In genomic region chr12:132482771-132483170, GRCh38 we compare ENCODE assay signal across 2 cellular contexts.
TF ChIP-seq lines count a peak whose summit lies in the region.

No MANE protein-coding gene starts in this region.

TF ChIP-seq in HepG2, 621 proteins besides CTCF, POLR2A, EP300 and RAD21:
- no peak for TF ChIP-seq DZIP1 (CRISPR knock-in tag; IDR thresholded peaks at IDR 0.05)
- TF ChIP-seq POGZ (CRISPR knock-in tag; IDR thresholded peaks at IDR 0.05): no peak
- TF ChIP-seq ZNF687 (CRISPR knock-in tag; IDR thresholded peaks at IDR 0.05): no peak
- no peak for TF ChIP-seq PRPF4 (IDR thresholded peaks at IDR 0.05; ENCODE audit: low read depth, low read length, poor library complexity, severe bottlenecking)
- no peak for TF ChIP-seq SUZ12 (IDR thresholded peaks at IDR 0.05; ENCODE audit: low read depth, low read length)
- no peak for TF ChIP-seq ZNF337 (CRISPR knock-in tag; IDR thresholded peaks at IDR 0.05; ENCODE audit: borderline replicate concordance, low read depth)
- TF ChIP-seq CREBL2 (CRISPR knock-in tag; IDR thresholded peaks at IDR 0.05; ENCODE audit: borderline replicate concordance): no peak
- TF ChIP-seq MYPOP (CRISPR knock-in tag; IDR thresholded peaks at IDR 0.05): no peak
- no peak for TF ChIP-seq ZNF576 (CRISPR knock-in tag; IDR thresholded peaks at IDR 0.05)
- no peak for TF ChIP-seq ZNF512B (CRISPR knock-in tag; IDR thresholded peaks at IDR 0.05; ENCODE audit: borderline replicate concordance)

TF ChIP-seq in K562, 482 proteins besides CTCF, POLR2A, EP300 and RAD21:
- TF ChIP-seq EZH2 (IDR thresholded peaks at IDR 0.05; ENCODE audit: borderline replicate concordance, low read depth, low read length) (0 out of 2 replicates have a peak, but pooled peaks have one; percentile 2), ZNF584 (CRISPR knock-in tag; IDR thresholded peaks at IDR 0.05; ENCODE audit: low read depth) (no peak)
